14 cellular contexts compared by ENCODE assay signal in genomic region chr20:31839782-31840487, GRCh38. TPM values are rescaled to one million over a fixed set of nuclear protein-coding genes. Genes with fewer than 3 reads are reported as not detected.
"Had no signal": no experiment of that assay in that cellular context is flagged by ENCODE, and none has a peak within 500 bp of the region (broad histone marks: within the 10 kb centered on the region; RNA-seq: fewer than 3 reads in every experiment).

No MANE protein-coding gene starts in this region.

- H3K27ac ChIP-seq: vagina had no signal

- H3K36me3 ChIP-seq: adrenal gland, vagina had no signal

- H3K27me3 ChIP-seq: adrenal gland, testis, vagina had no signal

- DNase-seq: activated CD4-positive, alpha-beta T cell treated with anti-CD3 and anti-CD28 coated beads for 4 hours; activated naive CD4-positive, alpha-beta T cell treated with anti-CD3 and anti-CD28 coated beads, Interleukin-2, amount 10 ng/mL, durations not matched to agents 7 days and 5 days; adrenal gland; erythroblast; glutamatergic neuron; naive thymus-derived CD8-positive, alpha-beta T cell; stimulated activated CD4-positive, alpha-beta T cell treated with anti-CD3 and anti-CD28 coated beads, Interleukin-4, amount 100 ng/mL, for 1 hour; stimulated activated naive CD8-positive, alpha-beta T cell treated with anti-CD3 and anti-CD28 coated beads, Interleukin-15, amount 100 ng/mL, for 72 hours; T-helper 1 cell; testis had no signal

- ATAC-seq: activated T-helper 17 cell treated with anti-CD3 and anti-CD28 coated beads, Interleukin-2, amount 50 U/mL, for 72 hours; naive thymus-derived CD8-positive, alpha-beta T cell; stimulated activated naive CD8-positive, alpha-beta T cell treated with anti-CD3 and anti-CD28 coated beads, Interleukin-15, amount 100 ng/mL, for 72 hours had no signal

- H3K4me3 ChIP-seq: adrenal gland, lung, testis, vagina had no signal

- H3K9me3 ChIP-seq: adrenal gland, testis, vagina had no signal

RNA-seq across cellular contexts. Expression of gene FOXS1, which starts 5.5 kb away (rescaled TPM):
- total RNA-seq: activated T-helper 17 cell treated with anti-CD3 and anti-CD28 coated beads, Interleukin-2, amount 50 U/mL, for 72 hours; naive thymus-derived CD8-positive, alpha-beta T cell; vagina had no signal
- polyA plus RNA-seq: naive thymus-derived CD8-positive, alpha-beta T cell had no signal

RNA-seq across cellular contexts. Expression of gene MYLK2, which starts 20.8 kb away (rescaled TPM):
- total RNA-seq: naive thymus-derived CD8-positive, alpha-beta T cell; posterior vena cava; vagina had no signal
- polyA plus RNA-seq: naive thymus-derived CD8-positive, alpha-beta T cell had no signal

RNA-seq across cellular contexts. Expression of gene DUSP15, which starts 30.4 kb away (rescaled TPM):
- total RNA-seq: activated T-helper 17 cell treated with anti-CD3 and anti-CD28 coated beads, Interleukin-2, amount 50 U/mL, for 72 hours; naive thymus-derived CD8-positive, alpha-beta T cell had no signal
- polyA plus RNA-seq: naive thymus-derived CD8-positive, alpha-beta T cell had no signal

RNA-seq across cellular contexts. Expression of gene TTLL9, which starts 30.5 kb away (rescaled TPM):
- total RNA-seq: activated T-helper 17 cell treated with anti-CD3 and anti-CD28 coated beads, Interleukin-2, amount 50 U/mL, for 72 hours; naive thymus-derived CD8-positive, alpha-beta T cell; vagina had no signal
- polyA plus RNA-seq: naive thymus-derived CD8-positive, alpha-beta T cell had no signal
